In genomic region chr2:4354678-4355077, GRCh38 we compare ENCODE assay signal across 10 cellular contexts.
DNase-seq lines count a peak whose midpoint lies in the region; ATAC-seq and TF ChIP-seq lines count a peak whose summit lies in the region.
"Had no signal": no experiment of that assay in that cellular context is flagged by ENCODE, and none has a peak within 500 bp of the region (broad histone marks: within the 10 kb centered on the region; RNA-seq: fewer than 3 reads in every experiment).

No MANE protein-coding gene starts in this region.

- H3K27me3 ChIP-seq in A673 (replicated peaks; ENCODE audit: insufficient read depth, low read depth, low read length, poor library complexity): no peaks in the 10 kb centered on the region
- H3K27me3 ChIP-seq: heart left ventricle had no signal

- no peak overlapping the region for H3K27ac ChIP-seq in A673 (ENCODE audit: low read depth, low read length, poor library complexity, severe bottlenecking)
- H3K27ac ChIP-seq: heart left ventricle had no signal

- no peaks in the 10 kb centered on the region for H3K4me1 ChIP-seq in A673 (ENCODE audit: insufficient read depth, low read length, poor library complexity, severe bottlenecking)
- H3K4me1 ChIP-seq: heart left ventricle had no signal

- BruUV-seq in A673 (replicated peaks; lab: Mats Ljungman, UMichigan): no TSS peak

- CTCF ChIA-PET in A673 (lab: Charles Lee): no interaction called here

- H3K36me3 ChIP-seq in A673 (ENCODE audit: insufficient read depth, low read length, poor library complexity, severe bottlenecking): no peaks in the 10 kb centered on the region
- H3K36me3 ChIP-seq: heart left ventricle had no signal

- TF ChIP-seq CTCF in A673 (conservative IDR thresholded peaks at IDR 0.05; ENCODE audit: low read depth, low read length): peak; percentile 62

- peak; percentile 34 for DNase-seq in A673 (ENCODE audit: low spot score)
- peak; percentile 41 for DNase-seq in NCI-H69 (lab: John Stamatoyannopoulos, UW)
- peak; percentile 33 for DNase-seq in glomerular endothelial cell (ENCODE audit: extremely low read depth, low read depth, low spot score)
- no peak for DNase-seq in NCI-H2029 (lab: John Stamatoyannopoulos, UW)
- DNase-seq in effector CD4-positive, alpha-beta T cell: no peak
- DNase-seq: EL, heart left ventricle had no signal

- ATAC-seq in GM18508 (IDR thresholded peaks at IDR 0.05; ENCODE audit: insufficient read depth, unreplicated experiment) (peak; percentile 54), esophagus mucosa (no peak), HG02642 (IDR thresholded peaks at IDR 0.05; ENCODE audit: poor library complexity, unreplicated experiment) (no peak)
- ATAC-seq: heart left ventricle had no signal

- POLR2A ChIA-PET in A673 (lab: Charles Lee; ENCODE audit: low non-redundant PET): no interaction called here

- intact Hi-C loops in A673 (cut with micrococcal nuclease; ENCODE audit: unreplicated experiment): no loop called here

- no peaks in the 10 kb centered on the region for H3K9me3 ChIP-seq in A673 (ENCODE audit: low read depth, low read length, poor library complexity, severe bottlenecking)
- H3K9me3 ChIP-seq: heart left ventricle had no signal

- H3K4me3 ChIP-seq in A673 (ENCODE audit: low read depth, low read length, poor library complexity, severe bottlenecking): no peak overlapping the region
- H3K4me3 ChIP-seq: heart left ventricle had no signal

Comparison
In these comparisons a context has a peak if more than half of its experiments do, and no peak if none do; other contexts are left out.
1. DNase-seq: peak in A673 (single experiment), NCI-H69 (single experiment) and glomerular endothelial cell (single experiment); none in NCI-H2029 (single experiment) and effector CD4-positive, alpha-beta T cell (single experiment).